Comparison of ENCODE assay signal across 10 cellular contexts in genomic region chr10:93821051-93821772, GRCh38.
DNase-seq lines count a peak whose midpoint lies in the region; ATAC-seq, FAIRE-seq and TF ChIP-seq lines count a peak whose summit lies in the region.
"Had no signal": no experiment of that assay in that cellular context is flagged by ENCODE, and none has a peak within 500 bp of the region (broad histone marks: within the 10 kb centered on the region; RNA-seq: fewer than 3 reads in every experiment).

No MANE protein-coding gene starts in this region.

- DNase-seq in GM10266 (ENCODE audit: extremely low spot score) (no peak), NCI-H146 treated with DMSO at 0.1 percent for 48 hours (lab: John Stamatoyannopoulos, UW; ENCODE audit: unreplicated experiment) (peak; percentile 53), bronchial epithelial cell (ENCODE audit: low read depth) (peak; percentile 55), neural crest cell (ENCODE audit: low read depth, low spot score) (no peak), superior temporal gyrus (ENCODE audit: extremely low spot score) (no peak), NCI-H187 treated with DMSO at 0.1 percent for 48 hours (lab: John Stamatoyannopoulos, UW) (no peak)
- DNase-seq: activated T-cell treated with anti-CD3 and anti-CD28 coated beads, Interleukin-2, amount 50 U/mL, for 24 hours; ovary had no signal

- H3K4me1 Mint-ChIP-seq in neural crest cell, result peaks cover 4% of the 10 kb centered on the region

- no peak overlapping the region for H3K4me3 Mint-ChIP-seq in neural crest cell
- H3K4me3 Mint-ChIP-seq: activated T-cell treated with anti-CD3 and anti-CD28 coated beads, Interleukin-2, amount 50 U/mL, for 24 hours had no signal

- peak; percentile 18 for FAIRE-seq in bronchial epithelial cell (lab: Jason Lieb, UNC)

- H3K27ac Mint-ChIP-seq in neural crest cell (ENCODE audit: unreplicated experiment), result no peak overlapping the region
- H3K27ac Mint-ChIP-seq: activated T-cell treated with anti-CD3 and anti-CD28 coated beads, Interleukin-2, amount 50 U/mL, for 24 hours had no signal

- ATAC-seq in HG02759 (IDR thresholded peaks at IDR 0.05; ENCODE audit: unreplicated experiment), result no peak
- ATAC-seq in GM21526 (IDR thresholded peaks at IDR 0.05; ENCODE audit: low FRiP score, unreplicated experiment), result no peak

- H3K36me3 ChIP-seq in bronchial epithelial cell (ENCODE audit: control insufficient read depth, insufficient read depth, low read length), result no peaks in the 10 kb centered on the region
- H3K36me3 ChIP-seq: ovary had no signal

- H3K9me3 Mint-ChIP-seq in neural crest cell, result peaks cover 3% of the 10 kb centered on the region
- H3K9me3 Mint-ChIP-seq: activated T-cell treated with anti-CD3 and anti-CD28 coated beads, Interleukin-2, amount 50 U/mL, for 24 hours had no signal

- peaks cover 15% of the 10 kb centered on the region for H3K27me3 Mint-ChIP-seq in neural crest cell (ENCODE audit: low read depth)

- no peak overlapping the region for H3K4me3 ChIP-seq in bronchial epithelial cell (ENCODE audit: low read depth, low read length)
- H3K4me3 ChIP-seq: ovary had no signal

- H3K27me3 ChIP-seq in bronchial epithelial cell (ENCODE audit: control insufficient read depth, insufficient read depth, low read length), result no peaks in the 10 kb centered on the region
- H3K27me3 ChIP-seq: ovary had no signal

- TF ChIP-seq CTCF in GM10266 (IDR thresholded peaks at IDR 0.05; ENCODE audit: control insufficient read depth, insufficient read depth, low read depth, missing control alignments) (peak; percentile 31), bronchial epithelial cell (IDR thresholded peaks at IDR 0.05; ENCODE audit: insufficient read depth, low read length, severe bottlenecking) (peak; percentile 23), neural crest cell (conservative IDR thresholded peaks at IDR 0.05) (peak; percentile 74)

- H3K36me3 Mint-ChIP-seq in neural crest cell (ENCODE audit: low read depth), result no peaks in the 10 kb centered on the region

Comparison
In these comparisons a context has a peak if more than half of its experiments do, and no peak if none do; other contexts are left out.
1. DNase-seq: peak in NCI-H146 treated with DMSO at 0.1 percent for 48 hours (single experiment) and bronchial epithelial cell (single experiment); none in GM10266 (single experiment), neural crest cell (single experiment), superior temporal gyrus (single experiment) and NCI-H187 treated with DMSO at 0.1 percent for 48 hours (single experiment).
2. CTCF ChIP-seq: peak in every context shown above with its lines; median percentile 74 in neural crest cell; 31 in GM10266; 23 in bronchial epithelial cell.